Comparison of ENCODE assay signal across 1 cellular context in the genomic region with DNA sequence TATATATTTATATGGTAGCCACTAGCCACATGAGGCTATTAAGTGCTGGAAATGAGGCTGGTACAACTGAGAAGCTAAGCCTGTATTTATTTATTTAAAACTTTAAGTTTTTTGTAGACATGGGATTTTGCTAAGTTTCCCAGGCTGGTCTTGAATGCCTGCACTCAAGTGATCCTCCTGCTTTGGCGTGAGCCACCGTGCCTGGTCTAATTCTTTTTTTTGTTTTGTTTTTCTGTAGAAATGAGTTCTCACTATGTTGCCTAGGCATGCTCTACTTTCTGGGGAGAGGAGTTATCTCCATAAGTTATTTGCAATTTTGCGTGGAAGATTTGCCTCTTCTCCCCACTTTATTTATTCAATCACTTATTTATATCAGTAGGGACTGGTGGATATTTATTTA.
TF ChIP-seq lines count a peak whose summit lies in the region.

No MANE protein-coding gene starts in this region.

TF ChIP-seq in SK-N-SH treated with all-trans-retinoic acid at 6 μM for 48 hours, 23 proteins besides CTCF, POLR2A, EP300 and RAD21 (continued from another document):
- TF ChIP-seq, protein P1, sequence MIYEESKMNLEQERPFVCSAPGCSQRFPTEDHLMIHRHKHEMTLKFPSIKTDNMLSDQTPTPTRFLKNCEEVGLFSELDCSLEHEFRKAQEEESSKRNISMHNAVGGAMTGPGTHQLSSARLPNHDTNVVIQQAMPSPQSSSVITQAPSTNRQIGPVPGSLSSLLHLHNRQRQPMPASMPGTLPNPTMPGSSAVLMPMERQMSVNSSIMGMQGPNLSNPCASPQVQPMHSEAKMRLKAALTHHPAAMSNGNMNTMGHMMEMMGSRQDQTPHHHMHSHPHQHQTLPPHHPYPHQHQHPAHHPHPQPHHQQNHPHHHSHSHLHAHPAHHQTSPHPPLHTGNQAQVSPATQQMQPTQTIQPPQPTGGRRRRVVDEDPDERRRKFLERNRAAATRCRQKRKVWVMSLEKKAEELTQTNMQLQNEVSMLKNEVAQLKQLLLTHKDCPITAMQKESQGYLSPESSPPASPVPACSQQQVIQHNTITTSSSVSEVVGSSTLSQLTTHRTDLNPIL (CRISPR knock-in tag; IDR thresholded peaks at IDR 0.05; ENCODE audit: low read depth) = no peak
- TF ChIP-seq PATZ1 (CRISPR knock-in tag; IDR thresholded peaks at IDR 0.05; ENCODE audit: borderline replicate concordance) (no peak), GLIS3 (CRISPR knock-in tag; IDR thresholded peaks at IDR 0.05) (no peak), OSR1 (CRISPR knock-in tag; IDR thresholded peaks at IDR 0.05) (no peak), ZNF8 (CRISPR knock-in tag; IDR thresholded peaks at IDR 0.05) (no peak), ISL1 (CRISPR knock-in tag; IDR thresholded peaks at IDR 0.05) (no peak), ZNF70 (CRISPR knock-in tag; IDR thresholded peaks at IDR 0.05) (no peak), RARB (CRISPR knock-in tag; IDR thresholded peaks at IDR 0.05) (no peak), ZFP30 (CRISPR knock-in tag; IDR thresholded peaks at IDR 0.05) (no peak), TSHZ2 (CRISPR knock-in tag; IDR thresholded peaks at IDR 0.05) (no peak), ESRRG (CRISPR knock-in tag; IDR thresholded peaks at IDR 0.05) (no peak), SNAI2 (CRISPR knock-in tag; IDR thresholded peaks at IDR 0.05) (no peak), ZNF565 (CRISPR knock-in tag; conservative IDR thresholded peaks at IDR 0.05; ENCODE audit: low read depth) (no peak), ZFP3 (CRISPR knock-in tag; IDR thresholded peaks at IDR 0.05) (no peak), ZC3H10 (CRISPR knock-in tag; IDR thresholded peaks at IDR 0.05) (no peak)
